26 cellular contexts compared by ENCODE assay signal in genomic region chr1:105565006-105565405, GRCh38.
"Had no signal": no experiment of that assay in that cellular context is flagged by ENCODE, and none has a peak within 500 bp of the region (broad histone marks: within the 10 kb centered on the region; RNA-seq: fewer than 3 reads in every experiment).

No MANE protein-coding gene starts in this region.

- DNase-seq: stimulated activated CD4-positive, alpha-beta T cell treated with anti-CD3 and anti-CD28 coated beads, Interleukin-2, amount 100 ng/mL, for 48 hours; stimulated activated CD4-positive, alpha-beta T cell treated with anti-CD3 and anti-CD28 coated beads, Interleukin-4, amount 100 ng/mL, for 1 hour; stimulated activated CD4-positive, alpha-beta T cell treated with anti-CD3 and anti-CD28 coated beads, Interleukin-4, amount 100 ng/mL, for 24 hours; stimulated activated CD4-positive, alpha-beta T cell treated with anti-CD3 and anti-CD28 coated beads, Interleukin-4, amount 100 ng/mL, for 4 hours; stimulated activated CD8-positive, alpha-beta memory T cell treated with anti-CD3 and anti-CD28 coated beads, Interleukin-4, amount 100 ng/mL, for 48 hours; stimulated activated naive B cell treated with anti-CD40 and anti-IgM and Interleukin-4, amounts not matched to agents 10 μg/mL and 1 μg/mL and 100 μg/mL, for 72 hours; stimulated activated naive CD4-positive, alpha-beta T cell; stimulated activated naive CD4-positive, alpha-beta T cell treated with Interleukin-2 at 50 U/mL for 16 hours; stimulated activated naive CD8-positive, alpha-beta T cell treated with anti-CD3 and anti-CD28 coated beads, Interleukin-15, amount 100 ng/mL, for 72 hours; stimulated activated naive CD8-positive, alpha-beta T cell treated with anti-CD3 and anti-CD28 coated beads, Interleukin-15, Interleukin-2, amounts not matched to agents 100 U/mL and 50 U/mL, for 24 hours; stomach; substantia nigra; testis; thyroid gland; tibial artery; transverse colon; trophoblast cell; upper lobe of left lung; upper lobe of right lung; uterus had no signal

- ATAC-seq: stimulated activated effector memory CD8-positive, alpha-beta T cell treated with anti-CD3 and anti-CD28 coated beads, Interleukin-12 subunit alpha, Interleukin-12 subunit beta, amount 100 ng/mL, for 72 hours; stimulated activated memory B cell treated with anti-CD40 and anti-IgM and Interleukin-4, amounts not matched to agents 10 μg/mL and 1 μg/mL and 100 μg/mL, for 72 hours; stimulated activated naive B cell treated with anti-CD40 and anti-IgM and Interleukin-4, amounts not matched to agents 10 μg/mL and 1 μg/mL and 100 μg/mL, for 72 hours; stimulated activated naive CD8-positive, alpha-beta T cell treated with anti-CD3 and anti-CD28 coated beads, Interleukin-15, amount 100 ng/mL, for 72 hours; stimulated activated naive CD8-positive, alpha-beta T cell treated with anti-CD3 and anti-CD28 coated beads, Interleukin-15, Interleukin-2, amounts not matched to agents 100 U/mL and 50 U/mL, for 24 hours; upper lobe of right lung had no signal

- H3K36me3 ChIP-seq: stomach, suprapubic skin, thoracic aorta, thyroid gland, tibial artery, tibial nerve, transverse colon, upper lobe of left lung, upper lobe of right lung, uterus, vagina had no signal

- H3K9me3 ChIP-seq: suprapubic skin, testis, thoracic aorta, thyroid gland, tibial artery, transverse colon, upper lobe of left lung, upper lobe of right lung, uterus, vagina had no signal

- H3K27me3 ChIP-seq: stomach, suprapubic skin, testis, thyroid gland, tibial artery, tibial nerve, transverse colon, upper lobe of left lung, upper lobe of right lung, uterus, vagina had no signal

- H3K4me1 ChIP-seq: stomach, suprapubic skin, testis, thyroid gland, tibial artery, tibial nerve, transverse colon, upper lobe of left lung, upper lobe of right lung, uterus, vagina had no signal

- H3K27ac ChIP-seq: stomach, suprapubic skin, testis, thoracic aorta, thyroid gland, tibial artery, tibial nerve, transverse colon, upper lobe of left lung, upper lobe of right lung, uterus, vagina had no signal

- H3K4me3 ChIP-seq: stomach, suprapubic skin, testis, thoracic aorta, thyroid gland, tibial artery, tibial nerve, transverse colon, upper lobe of left lung, upper lobe of right lung, uterus, vagina had no signal
